In genomic region chr2:84450288-84451227, GRCh38 we compare ENCODE assay signal across 21 cellular contexts. TPM values are rescaled to one million over a fixed set of nuclear protein-coding genes. Genes with fewer than 3 reads are reported as not detected.
DNase-seq lines count a peak whose midpoint lies in the region; ATAC-seq, FAIRE-seq and TF ChIP-seq lines count a peak whose summit lies in the region.
"Had no signal": no experiment of that assay in that cellular context is flagged by ENCODE, and none has a peak within 500 bp of the region (broad histone marks: within the 10 kb centered on the region; RNA-seq: fewer than 3 reads in every experiment).

No MANE protein-coding gene starts in this region.

- peaks cover 2% of the 10 kb centered on the region for H3K4me1 Mint-ChIP-seq in astrocyte (ENCODE audit: low read depth, unreplicated experiment)
- peaks cover 28% of the 10 kb centered on the region for H3K4me1 Mint-ChIP-seq in activated CD4-positive, alpha-beta T cell treated with anti-CD3 and anti-CD28 coated beads, Interleukin-2, amount 10 ng/mL, durations not matched to agents 24 days and 14 days

- no peaks in the 10 kb centered on the region for H3K4me1 ChIP-seq in astrocyte (ENCODE audit: insufficient read depth, low read length)
- H3K4me1 ChIP-seq in neutrophil (ENCODE audit: control insufficient read depth in 1 of 2, insufficient read depth in 1 of 2, low read depth in 1 of 2, low read length in 1 of 2), result peaks cover 52 to 63% of the 10 kb centered on the region in 2 experiments

- H3K9ac ChIP-seq in astrocyte (ENCODE audit: low read length), result no peak overlapping the region
- H3K9ac ChIP-seq: SK-N-SH had no signal

- H3K4me3 ChIP-seq in astrocyte (ENCODE audit: insufficient read depth, low read depth, low read length) (no peak overlapping the region), neutrophil (ENCODE audit: low read depth in 1 of 2, low read length in 1 of 2) (peak overlapping the region; percentile 26 to 28)
- H3K4me3 ChIP-seq: colonic mucosa, gastroesophageal sphincter, tibial nerve had no signal

- H3K4me3 Mint-ChIP-seq in astrocyte (ENCODE audit: unreplicated experiment), result no peak overlapping the region
- H3K4me3 Mint-ChIP-seq in activated CD4-positive, alpha-beta T cell treated with anti-CD3 and anti-CD28 coated beads, Interleukin-2, amount 10 ng/mL, durations not matched to agents 24 days and 14 days, result no peak overlapping the region

- FAIRE-seq in H54 (lab: Jason Lieb, UNC) (peak; percentile 45), astrocyte (lab: Jason Lieb, UNC) (no peak)

- peaks cover 48% of the 10 kb centered on the region for H4K20me1 ChIP-seq in astrocyte (ENCODE audit: insufficient read depth, low read length)

- H3K9me3 ChIP-seq in astrocyte (ENCODE audit: insufficient read depth, low read depth, low read length) (no peaks in the 10 kb centered on the region), neutrophil (no peaks in the 10 kb centered on the region)
- H3K9me3 ChIP-seq: colonic mucosa, gastroesophageal sphincter, SK-N-SH, tibial nerve had no signal

- peak overlapping the region; percentile 16 for H3K27ac Mint-ChIP-seq in astrocyte (ENCODE audit: unreplicated experiment)
- no peak overlapping the region for H3K27ac Mint-ChIP-seq in activated CD4-positive, alpha-beta T cell treated with anti-CD3 and anti-CD28 coated beads, Interleukin-2, amount 10 ng/mL, durations not matched to agents 24 days and 14 days
- H3K27ac Mint-ChIP-seq: IgD-negative memory B cell had no signal

- H3K27ac ChIP-seq in astrocyte (ENCODE audit: low read depth, low read length) (no peak overlapping the region), neutrophil (peak overlapping the region; percentile 80)
- H3K27ac ChIP-seq: 22Rv1, colonic mucosa, gastroesophageal sphincter, tibial nerve had no signal

- H3K36me3 Mint-ChIP-seq in astrocyte (ENCODE audit: low read depth, unreplicated experiment), result peaks cover 2% of the 10 kb centered on the region
- peaks cover 18% of the 10 kb centered on the region for H3K36me3 Mint-ChIP-seq in activated CD4-positive, alpha-beta T cell treated with anti-CD3 and anti-CD28 coated beads, Interleukin-2, amount 10 ng/mL, durations not matched to agents 24 days and 14 days (ENCODE audit: low read depth)

- H3K4me2 ChIP-seq in astrocyte (ENCODE audit: low read length), result no peak overlapping the region
- H3K4me2 ChIP-seq: SK-N-SH had no signal

- intact Hi-C loops in activated CD4-positive, alpha-beta T cell treated with anti-CD3 and anti-CD28 coated beads, Interleukin-2, amount 10 ng/mL, durations not matched to agents 24 days and 14 days (cut with micrococcal nuclease), result no loop called here

- TF ChIP-seq CTCF in astrocyte (IDR thresholded peaks at IDR 0.05; ENCODE audit: insufficient read depth, low read depth, low read length) (no peak), neutrophil (IDR thresholded peaks at IDR 0.05) (no peak)

- peaks cover 61% of the 10 kb centered on the region for H3K79me2 ChIP-seq in astrocyte (ENCODE audit: insufficient read depth, low read length)

- H3K27me3 ChIP-seq in astrocyte (ENCODE audit: insufficient read depth, low read length) (no peaks in the 10 kb centered on the region), neutrophil (no peaks in the 10 kb centered on the region)
- H3K27me3 ChIP-seq: colonic mucosa, gastroesophageal sphincter, tibial nerve had no signal

- H3K36me3 ChIP-seq in astrocyte (ENCODE audit: insufficient read depth, low read length) (peaks cover 4% of the 10 kb centered on the region), neutrophil (peaks cover 7% of the 10 kb centered on the region)
- H3K36me3 ChIP-seq: colonic mucosa had no signal

- peak; percentile 14 for DNase-seq in DMS53 (lab: John Stamatoyannopoulos, UW)
- DNase-seq in DMS53 treated with DMSO at 0.1 percent for 48 hours (lab: John Stamatoyannopoulos, UW; ENCODE audit: unreplicated experiment), result no peak
- no peak for DNase-seq in H54 (ENCODE audit: insufficient read length, low spot score)
- DNase-seq in astrocyte (ENCODE audit: low read depth), result no peak
- no peak for DNase-seq in activated CD4-positive, alpha-beta T cell treated with anti-CD3 and anti-CD28 coated beads, Interleukin-2, amount 10 ng/mL, durations not matched to agents 24 days and 14 days
- DNase-seq in SHP77 (lab: John Stamatoyannopoulos, UW), result no peak
- DNase-seq: activated effector memory CD4-positive, alpha-beta T cell treated with Interleukin-2 at 50 U/mL for 16 hours; anterior cingulate cortex; colonic mucosa; mesendoderm; NCI-H1105; NCI-H2227 treated with DMSO at 0.1 percent for 48 hours; SK-N-SH; stimulated activated CD4-positive, alpha-beta T cell treated with anti-CD3 and anti-CD28 coated beads, Interleukin-4, amount 100 ng/mL, for 1 hour; stimulated activated CD8-positive, alpha-beta memory T cell treated with anti-CD3 and anti-CD28 coated beads, Interleukin-4, amount 100 ng/mL, for 48 hours had no signal

- no peak for TF ChIP-seq POLR2A in H54 (IDR thresholded peaks at IDR 0.05; ENCODE audit: low read depth, low read length)

- no peak for ATAC-seq in HG03159 (IDR thresholded peaks at IDR 0.05; ENCODE audit: unreplicated experiment)
- ATAC-seq: gastroesophageal sphincter had no signal

- no peaks in the 10 kb centered on the region for H3K27me3 Mint-ChIP-seq in astrocyte (ENCODE audit: low read depth, unreplicated experiment)
- no peaks in the 10 kb centered on the region for H3K27me3 Mint-ChIP-seq in activated CD4-positive, alpha-beta T cell treated with anti-CD3 and anti-CD28 coated beads, Interleukin-2, amount 10 ng/mL, durations not matched to agents 24 days and 14 days
- H3K27me3 Mint-ChIP-seq: IgD-negative memory B cell had no signal

- no peak overlapping the region for H2AFZ ChIP-seq in astrocyte (ENCODE audit: low read depth, low read length)

- H3K9me3 Mint-ChIP-seq in astrocyte (ENCODE audit: unreplicated experiment), result no peaks in the 10 kb centered on the region
- no peaks in the 10 kb centered on the region for H3K9me3 Mint-ChIP-seq in activated CD4-positive, alpha-beta T cell treated with anti-CD3 and anti-CD28 coated beads, Interleukin-2, amount 10 ng/mL, durations not matched to agents 24 days and 14 days
- H3K9me3 Mint-ChIP-seq: IgD-negative memory B cell had no signal

RNA-seq across cellular contexts. Expression of gene SUCLG1, which starts 8.5 kb away (rescaled TPM):
- total RNA-seq in astrocyte, result 50.6 and 54.8 TPM in 2 replicates
- total RNA-seq in activated CD4-positive, alpha-beta T cell treated with anti-CD3 and anti-CD28 coated beads, Interleukin-2, amount 10 ng/mL, durations not matched to agents 24 days and 14 days, result 71.9 and 72.6 TPM in 2 replicates
